Comparison of ENCODE assay signal across 2 cellular contexts in genomic region chr3:29313981-29314726, GRCh38.
TF ChIP-seq lines count a peak whose summit lies in the region.

No MANE protein-coding gene starts in this region.

TF ChIP-seq in liver, 16 proteins besides CTCF, POLR2A, EP300 and RAD21 (continued from another document):
- TF ChIP-seq REST (IDR thresholded peaks at IDR 0.05), result no peak

TF ChIP-seq in HepG2, 621 proteins besides CTCF, POLR2A, EP300 and RAD21 (continued from another document):
- TF ChIP-seq, protein P1, sequence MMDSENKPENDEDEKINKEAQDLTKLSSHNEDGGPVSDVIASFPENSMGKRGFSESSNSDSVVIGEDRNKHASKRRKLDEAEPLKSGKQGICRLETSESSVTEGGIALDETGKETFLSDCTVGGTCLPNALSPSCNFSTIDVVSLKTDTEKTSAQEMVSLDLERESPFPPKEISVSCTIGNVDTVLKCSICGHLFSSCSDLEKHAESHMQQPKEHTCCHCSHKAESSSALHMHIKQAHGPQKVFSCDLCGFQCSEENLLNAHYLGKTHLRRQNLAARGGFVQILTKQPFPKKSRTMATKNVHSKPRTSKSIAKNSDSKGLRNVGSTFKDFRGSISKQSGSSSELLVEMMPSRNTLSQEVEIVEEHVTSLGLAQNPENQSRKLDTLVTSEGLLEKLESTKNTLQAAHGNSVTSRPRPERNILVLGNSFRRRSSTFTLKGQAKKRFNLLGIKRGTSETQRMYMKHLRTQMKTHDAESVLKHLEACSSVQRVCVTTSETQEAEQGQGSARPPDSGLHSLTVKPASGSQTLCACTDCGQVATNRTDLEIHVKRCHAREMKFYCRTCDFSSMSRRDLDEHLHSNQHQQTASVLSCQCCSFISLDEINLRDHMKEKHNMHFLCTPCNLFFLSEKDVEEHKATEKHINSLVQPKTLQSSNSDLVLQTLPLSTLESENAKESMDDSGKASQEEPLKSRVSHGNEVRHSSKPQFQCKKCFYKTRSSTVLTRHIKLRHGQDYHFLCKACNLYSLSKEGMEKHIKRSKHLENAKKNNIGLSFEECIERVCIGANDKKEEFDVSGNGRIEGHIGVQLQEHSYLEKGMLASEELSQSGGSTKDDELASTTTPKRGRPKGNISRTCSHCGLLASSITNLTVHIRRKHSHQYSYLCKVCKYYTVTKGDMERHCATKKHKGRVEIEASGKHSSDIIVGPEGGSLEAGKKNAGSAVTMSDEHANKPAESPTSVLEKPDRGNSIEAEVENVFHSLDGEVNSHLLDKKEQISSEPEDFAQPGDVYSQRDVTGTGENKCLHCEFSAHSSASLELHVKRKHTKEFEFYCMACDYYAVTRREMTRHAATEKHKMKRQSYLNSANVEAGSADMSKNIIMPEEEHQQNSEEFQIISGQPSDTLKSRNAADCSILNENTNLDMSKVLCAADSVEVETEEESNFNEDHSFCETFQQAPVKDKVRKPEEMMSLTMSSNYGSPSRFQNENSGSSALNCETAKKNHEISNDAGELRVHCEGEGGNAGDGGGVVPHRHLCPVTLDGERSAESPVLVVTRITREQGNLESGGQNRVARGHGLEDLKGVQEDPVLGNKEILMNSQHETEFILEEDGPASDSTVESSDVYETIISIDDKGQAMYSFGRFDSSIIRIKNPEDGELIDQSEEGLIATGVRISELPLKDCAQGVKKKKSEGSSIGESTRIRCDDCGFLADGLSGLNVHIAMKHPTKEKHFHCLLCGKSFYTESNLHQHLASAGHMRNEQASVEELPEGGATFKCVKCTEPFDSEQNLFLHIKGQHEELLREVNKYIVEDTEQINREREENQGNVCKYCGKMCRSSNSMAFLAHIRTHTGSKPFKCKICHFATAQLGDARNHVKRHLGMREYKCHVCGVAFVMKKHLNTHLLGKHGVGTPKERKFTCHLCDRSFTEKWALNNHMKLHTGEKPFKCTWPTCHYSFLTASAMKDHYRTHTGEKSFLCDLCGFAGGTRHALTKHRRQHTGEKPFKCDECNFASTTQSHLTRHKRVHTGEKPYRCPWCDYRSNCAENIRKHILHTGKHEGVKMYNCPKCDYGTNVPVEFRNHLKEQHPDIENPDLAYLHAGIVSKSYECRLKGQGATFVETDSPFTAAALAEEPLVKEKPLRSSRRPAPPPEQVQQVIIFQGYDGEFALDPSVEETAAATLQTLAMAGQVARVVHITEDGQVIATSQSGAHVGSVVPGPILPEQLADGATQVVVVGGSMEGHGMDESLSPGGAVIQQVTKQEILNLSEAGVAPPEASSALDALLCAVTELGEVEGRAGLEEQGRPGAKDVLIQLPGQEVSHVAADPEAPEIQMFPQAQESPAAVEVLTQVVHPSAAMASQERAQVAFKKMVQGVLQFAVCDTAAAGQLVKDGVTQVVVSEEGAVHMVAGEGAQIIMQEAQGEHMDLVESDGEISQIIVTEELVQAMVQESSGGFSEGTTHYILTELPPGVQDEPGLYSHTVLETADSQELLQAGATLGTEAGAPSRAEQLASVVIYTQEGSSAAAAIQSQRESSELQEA (CRISPR knock-in tag; IDR thresholded peaks at IDR 0.05; ENCODE audit: not compliant biosample characterization), result no peak
- TF ChIP-seq, protein P2, sequence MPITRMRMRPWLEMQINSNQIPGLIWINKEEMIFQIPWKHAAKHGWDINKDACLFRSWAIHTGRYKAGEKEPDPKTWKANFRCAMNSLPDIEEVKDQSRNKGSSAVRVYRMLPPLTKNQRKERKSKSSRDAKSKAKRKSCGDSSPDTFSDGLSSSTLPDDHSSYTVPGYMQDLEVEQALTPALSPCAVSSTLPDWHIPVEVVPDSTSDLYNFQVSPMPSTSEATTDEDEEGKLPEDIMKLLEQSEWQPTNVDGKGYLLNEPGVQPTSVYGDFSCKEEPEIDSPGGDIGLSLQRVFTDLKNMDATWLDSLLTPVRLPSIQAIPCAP (CRISPR knock-in tag; IDR thresholded peaks at IDR 0.05; ENCODE audit: low read depth), result no peak
- TF ChIP-seq ZNF800 (CRISPR knock-in tag; IDR thresholded peaks at IDR 0.05), result no peak
- TF ChIP-seq DNMT1 (CRISPR knock-in tag; IDR thresholded peaks at IDR 0.05), result no peak
- no peak for TF ChIP-seq ZNF205 (CRISPR knock-in tag; IDR thresholded peaks at IDR 0.05)
- TF ChIP-seq ZNF567 (CRISPR knock-in tag; IDR thresholded peaks at IDR 0.05; ENCODE audit: borderline replicate concordance), result no peak
- TF ChIP-seq ZNF547 (CRISPR knock-in tag; IDR thresholded peaks at IDR 0.05), result no peak
- TF ChIP-seq NFRKB (IDR thresholded peaks at IDR 0.05), result no peak
- no peak for TF ChIP-seq ZNF737 (CRISPR knock-in tag; IDR thresholded peaks at IDR 0.05; ENCODE audit: borderline replicate concordance)
- TF ChIP-seq ZNF253 (CRISPR knock-in tag; IDR thresholded peaks at IDR 0.05; ENCODE audit: borderline replicate concordance), result no peak
- no peak for TF ChIP-seq ZNF766 (CRISPR knock-in tag; IDR thresholded peaks at IDR 0.05; ENCODE audit: borderline replicate concordance)
- TF ChIP-seq SOX6 (IDR thresholded peaks at IDR 0.05), result no peak
- no peak for TF ChIP-seq SOX6 (CRISPR knock-in tag; IDR thresholded peaks at IDR 0.05)
- no peak for TF ChIP-seq SNAPC2 (CRISPR knock-in tag; IDR thresholded peaks at IDR 0.05)
